Comparison of ENCODE assay signal across 6 cellular contexts in genomic region chr17:73528679-73529078, GRCh38.
"Had no signal": no experiment of that assay in that cellular context is flagged by ENCODE, and none has a peak within 500 bp of the region (broad histone marks: within the 10 kb centered on the region; RNA-seq: fewer than 3 reads in every experiment).

No MANE protein-coding gene starts in this region.

- H3K4me3 ChIP-seq: GM23338, K562 had no signal

- DNase-seq: H9, HCEC 1CT, IMR-90 had no signal

- ATAC-seq: GM23338, K562 had no signal

- H2AFZ ChIP-seq: GM23338 had no signal

- H3K27ac ChIP-seq: HL-60 had no signal

- H3K4me2 ChIP-seq: GM23338 had no signal
